In genomic region chr1:52455686-52456085, GRCh38 we compare ENCODE assay signal across 29 cellular contexts.
"Had no signal": no experiment of that assay in that cellular context is flagged by ENCODE, and none has a peak within 500 bp of the region (broad histone marks: within the 10 kb centered on the region; RNA-seq: fewer than 3 reads in every experiment).

No MANE protein-coding gene starts in this region.

- H3K9me3 ChIP-seq: body of pancreas, MG63, Peyer's patch, SJSA1, SK-N-SH had no signal

- DNase-seq: activated CD4-positive, alpha-beta T cell treated with anti-CD3 and anti-CD28 coated beads, Interleukin-2, amount 10 ng/mL, durations not matched to agents 24 days and 14 days; activated CD4-positive, alpha-beta T cell treated with anti-CD3 and anti-CD28 coated beads, Interleukin-2, amount 50 U/mL, for 4 hours; activated CD8-positive, alpha-beta T cell treated with anti-CD3 and anti-CD28 coated beads for 36 hours; activated effector memory CD4-positive, alpha-beta T cell treated with anti-CD3 and anti-CD28 coated beads, Interleukin-2, amount 50 U/mL, for 16 hours; activated naive CD4-positive, alpha-beta T cell; activated naive CD4-positive, alpha-beta T cell treated with anti-CD3 and anti-CD28 coated beads, Interleukin-2, amount 50 U/mL, for 16 hours; activated naive CD8-positive, alpha-beta T cell treated with anti-CD3 and anti-CD28 coated beads for 36 hours; activated T-cell treated with anti-CD3 and anti-CD28 coated beads, Interleukin-2, amount 50 U/mL, for 1 hour; activated T-cell treated with anti-CD3 and anti-CD28 coated beads, Interleukin-2, amount 50 U/mL, for 72 hours; body of pancreas; central memory CD4-positive, alpha-beta T cell; Karpas-422; KBM-7; MG63; NCI-H1048; NCI-H1105 treated with DMSO at 0.1 percent for 48 hours; NCI-H1436; NCI-H1694; NCI-H1930; NCI-H2081 treated with DMSO at 0.1 percent for 48 hours; NCI-H226; NCI-H446 treated with DMSO at 0.1 percent for 48 hours; NCI-H524 treated with DMSO at 0.1 percent for 48 hours; PC-3; Peyer's patch; RPMI8226; SHP77 treated with DMSO at 0.1 percent for 48 hours; SK-N-SH had no signal

- H3K27ac ChIP-seq: body of pancreas, Peyer's patch, SJSA1 had no signal

- H3K4me3 ChIP-seq: body of pancreas, MG63, Peyer's patch, SJSA1 had no signal

- H3K4me1 ChIP-seq: body of pancreas, Peyer's patch, SJSA1 had no signal

- H3K4me2 ChIP-seq: SK-N-SH had no signal

- H3K36me3 ChIP-seq: MG63, Peyer's patch had no signal

- H3K27me3 ChIP-seq: body of pancreas, MG63, Peyer's patch, SJSA1 had no signal

- H3K9ac ChIP-seq: SK-N-SH had no signal
